1 cellular context compared by ENCODE assay signal in genomic region chr18:56639094-56639361, GRCh38.
TF ChIP-seq lines count a peak whose summit lies in the region.

No MANE protein-coding gene starts in this region.

TF ChIP-seq in K562, 482 proteins besides CTCF, POLR2A, EP300 and RAD21 (continued from another document):
- TF ChIP-seq, protein P1, sequence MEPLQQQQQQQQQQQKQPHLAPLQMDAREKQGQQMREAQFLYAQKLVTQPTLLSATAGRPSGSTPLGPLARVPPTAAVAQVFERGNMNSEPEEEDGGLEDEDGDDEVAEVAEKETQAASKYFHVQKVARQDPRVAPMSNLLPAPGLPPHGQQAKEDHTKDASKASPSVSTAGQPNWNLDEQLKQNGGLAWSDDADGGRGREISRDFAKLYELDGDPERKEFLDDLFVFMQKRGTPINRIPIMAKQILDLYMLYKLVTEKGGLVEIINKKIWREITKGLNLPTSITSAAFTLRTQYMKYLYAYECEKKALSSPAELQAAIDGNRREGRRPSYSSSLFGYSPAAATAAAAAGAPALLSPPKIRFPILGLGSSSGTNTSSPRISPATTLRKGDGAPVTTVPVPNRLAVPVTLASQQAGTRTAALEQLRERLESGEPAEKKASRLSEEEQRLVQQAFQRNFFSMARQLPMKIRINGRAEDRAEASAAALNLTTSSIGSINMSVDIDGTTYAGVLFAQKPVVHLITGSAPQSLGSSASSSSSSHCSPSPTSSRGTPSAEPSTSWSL (CRISPR knock-in tag; IDR thresholded peaks at IDR 0.05; ENCODE audit: borderline replicate concordance) = no peak
